Comparison of ENCODE assay signal across 1 cellular context in genomic region chr7:127588019-127588696, GRCh38.
TF ChIP-seq lines count a peak whose summit lies in the region.

Gene ARF5, plus strand, starts transcription at chr7:127588411. Its CDS starts 88 bp downstream, at chr7:127588499.

TF ChIP-seq in HepG2, 621 proteins besides CTCF, POLR2A, EP300 and RAD21 (continued from another document and continues in another):
- TF ChIP-seq TFE3 (CRISPR knock-in tag; IDR thresholded peaks at IDR 0.05), result 0 out of 2 replicates have a peak, but pooled peaks have one; percentile 14
- TF ChIP-seq ZNF530 (CRISPR knock-in tag; IDR thresholded peaks at IDR 0.05; ENCODE audit: low read depth), result no peak
- no peak for TF ChIP-seq RARA (CRISPR knock-in tag; IDR thresholded peaks at IDR 0.05)
- TF ChIP-seq NFE2 (CRISPR knock-in tag; IDR thresholded peaks at IDR 0.05), result no peak
- TF ChIP-seq CHCHD3 (CRISPR knock-in tag; IDR thresholded peaks at IDR 0.05), result no peak
- TF ChIP-seq ZC3H13 (CRISPR knock-in tag; IDR thresholded peaks at IDR 0.05), result no peak
- no peak for TF ChIP-seq SMAD3 (CRISPR knock-in tag; IDR thresholded peaks at IDR 0.05)
- TF ChIP-seq FOXC1 (CRISPR knock-in tag; IDR thresholded peaks at IDR 0.05; ENCODE audit: borderline replicate concordance), result no peak; the same call in 1 of the 2 replicates
- TF ChIP-seq ZNF232 (CRISPR knock-in tag; IDR thresholded peaks at IDR 0.05; ENCODE audit: borderline replicate concordance), result no peak
- no peak for TF ChIP-seq ETV5 (CRISPR knock-in tag; IDR thresholded peaks at IDR 0.05; ENCODE audit: borderline replicate concordance)
- no peak for TF ChIP-seq ZNF234 (CRISPR knock-in tag; conservative IDR thresholded peaks at IDR 0.05)
- no peak for TF ChIP-seq TBL1XR1 (IDR thresholded peaks at IDR 0.05; ENCODE audit: borderline replicate concordance, low read length, partially characterized antibody)
- 0 out of 2 replicates have a peak, but pooled peaks have one; percentile 46 for TF ChIP-seq ZIK1 (CRISPR knock-in tag; IDR thresholded peaks at IDR 0.05; ENCODE audit: borderline replicate concordance, low read depth)
- no peak; the same call in 1 of the 2 replicates for TF ChIP-seq ZMAT3 (CRISPR knock-in tag; conservative IDR thresholded peaks at IDR 0.05)
- TF ChIP-seq, protein P1, sequence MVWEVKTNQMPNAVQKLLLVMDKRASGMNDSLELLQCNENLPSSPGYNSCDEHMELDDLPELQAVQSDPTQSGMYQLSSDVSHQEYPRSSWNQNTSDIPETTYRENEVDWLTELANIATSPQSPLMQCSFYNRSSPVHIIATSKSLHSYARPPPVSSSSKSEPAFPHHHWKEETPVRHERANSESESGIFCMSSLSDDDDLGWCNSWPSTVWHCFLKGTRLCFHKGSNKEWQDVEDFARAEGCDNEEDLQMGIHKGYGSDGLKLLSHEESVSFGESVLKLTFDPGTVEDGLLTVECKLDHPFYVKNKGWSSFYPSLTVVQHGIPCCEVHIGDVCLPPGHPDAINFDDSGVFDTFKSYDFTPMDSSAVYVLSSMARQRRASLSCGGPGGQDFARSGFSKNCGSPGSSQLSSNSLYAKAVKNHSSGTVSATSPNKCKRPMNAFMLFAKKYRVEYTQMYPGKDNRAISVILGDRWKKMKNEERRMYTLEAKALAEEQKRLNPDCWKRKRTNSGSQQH (CRISPR knock-in tag; IDR thresholded peaks at IDR 0.05; ENCODE audit: low read depth), result no peak
- TF ChIP-seq MTA1 (CRISPR knock-in tag; IDR thresholded peaks at IDR 0.05; ENCODE audit: borderline replicate concordance), result peak; percentile 58; the same call in 1 of the 2 replicates
- TF ChIP-seq NR2F6 (IDR thresholded peaks at IDR 0.05), result no peak
- TF ChIP-seq NR2F6 (CRISPR knock-in tag; IDR thresholded peaks at IDR 0.05), result no peak
- TF ChIP-seq NR3C1 (CRISPR knock-in tag; IDR thresholded peaks at IDR 0.05), result no peak
- TF ChIP-seq TCF12 (IDR thresholded peaks at IDR 0.05), result no peak
- 0 out of 2 replicates have a peak, but pooled peaks have one; percentile 44 for TF ChIP-seq TCF12 (CRISPR knock-in tag; IDR thresholded peaks at IDR 0.05)
- TF ChIP-seq JDP2 (CRISPR knock-in tag; IDR thresholded peaks at IDR 0.05; ENCODE audit: borderline replicate concordance), result no peak
- no peak for TF ChIP-seq ZBTB1 (CRISPR knock-in tag; IDR thresholded peaks at IDR 0.05; ENCODE audit: borderline replicate concordance)
- TF ChIP-seq EEA1 (CRISPR knock-in tag; IDR thresholded peaks at IDR 0.05; ENCODE audit: borderline replicate concordance), result no peak
- TF ChIP-seq ZC3H4 (CRISPR knock-in tag; IDR thresholded peaks at IDR 0.05; ENCODE audit: borderline replicate concordance), result no peak
- TF ChIP-seq, protein P2, sequence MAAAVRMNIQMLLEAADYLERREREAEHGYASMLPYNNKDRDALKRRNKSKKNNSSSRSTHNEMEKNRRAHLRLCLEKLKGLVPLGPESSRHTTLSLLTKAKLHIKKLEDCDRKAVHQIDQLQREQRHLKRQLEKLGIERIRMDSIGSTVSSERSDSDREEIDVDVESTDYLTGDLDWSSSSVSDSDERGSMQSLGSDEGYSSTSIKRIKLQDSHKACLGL (CRISPR knock-in tag; IDR thresholded peaks at IDR 0.05), result no peak
- no peak for TF ChIP-seq ZNF746 (CRISPR knock-in tag; IDR thresholded peaks at IDR 0.05)
- TF ChIP-seq ZNF431 (CRISPR knock-in tag; IDR thresholded peaks at IDR 0.05; ENCODE audit: borderline replicate concordance, low read depth), result no peak
- TF ChIP-seq CREB3 (CRISPR knock-in tag; IDR thresholded peaks at IDR 0.05), result no peak
- TF ChIP-seq LCORL (IDR thresholded peaks at IDR 0.05), result no peak
- no peak for TF ChIP-seq LCORL (CRISPR knock-in tag; IDR thresholded peaks at IDR 0.05)
- TF ChIP-seq SNAPC4 (CRISPR knock-in tag; IDR thresholded peaks at IDR 0.05), result no peak
- no peak for TF ChIP-seq FOSL2 (CRISPR knock-in tag; IDR thresholded peaks at IDR 0.05)
- no peak for TF ChIP-seq ZFP1 (CRISPR knock-in tag; IDR thresholded peaks at IDR 0.05)
- TF ChIP-seq YEATS4 (CRISPR knock-in tag; IDR thresholded peaks at IDR 0.05; ENCODE audit: borderline replicate concordance), result 0 out of 2 replicates have a peak, but pooled peaks have one; percentile 30
- TF ChIP-seq ZNF674 (CRISPR knock-in tag; IDR thresholded peaks at IDR 0.05; ENCODE audit: low read depth), result no peak
- no peak for TF ChIP-seq ZFP36 (IDR thresholded peaks at IDR 0.05; ENCODE audit: borderline replicate concordance, low read depth, low read length, partially characterized antibody)
- TF ChIP-seq TEAD2 (CRISPR knock-in tag; IDR thresholded peaks at IDR 0.05), result no peak
- no peak for TF ChIP-seq HNF4A (CRISPR knock-in tag; IDR thresholded peaks at IDR 0.05)
- TF ChIP-seq, protein P3, sequence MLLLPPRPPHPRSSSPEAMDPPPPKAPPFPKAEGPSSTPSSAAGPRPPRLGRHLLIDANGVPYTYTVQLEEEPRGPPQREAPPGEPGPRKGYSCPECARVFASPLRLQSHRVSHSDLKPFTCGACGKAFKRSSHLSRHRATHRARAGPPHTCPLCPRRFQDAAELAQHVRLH (CRISPR knock-in tag; IDR thresholded peaks at IDR 0.05; ENCODE audit: borderline replicate concordance, low read depth), result no peak
- peak; percentile 73; the same call in 1 of the 2 replicates for TF ChIP-seq SP4 (CRISPR knock-in tag; IDR thresholded peaks at IDR 0.05)
- TF ChIP-seq, protein P4, sequence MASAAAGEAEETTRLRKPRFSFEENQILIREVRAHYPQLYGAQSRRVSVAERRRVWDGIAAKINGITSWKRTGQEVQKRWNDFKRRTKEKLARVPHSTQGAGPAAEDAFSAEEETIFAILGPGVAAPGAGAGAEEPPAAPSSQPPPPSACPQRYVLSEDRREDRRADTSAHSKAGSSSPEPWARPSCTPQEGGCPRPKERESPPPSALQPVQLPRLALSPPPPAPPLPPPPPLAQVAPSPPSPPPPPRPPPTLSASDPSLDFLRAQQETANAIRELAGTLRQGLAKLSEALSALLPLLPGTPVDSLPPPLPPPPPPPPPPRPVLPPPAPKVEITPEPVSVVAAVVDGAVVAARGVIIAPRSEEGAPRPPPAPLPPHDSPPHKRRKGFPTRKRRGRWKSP (CRISPR knock-in tag; IDR thresholded peaks at IDR 0.05), result no peak
- TF ChIP-seq RNF2 (conservative IDR thresholded peaks at IDR 0.05; ENCODE audit: low read depth), result no peak
- no peak for TF ChIP-seq RFX3 (CRISPR knock-in tag; IDR thresholded peaks at IDR 0.05)
- no peak for TF ChIP-seq PTBP1 (IDR thresholded peaks at IDR 0.05; ENCODE audit: low read depth, low read length, poor library complexity, severe bottlenecking)
- TF ChIP-seq MXD4 (CRISPR knock-in tag; IDR thresholded peaks at IDR 0.05), result no peak
- no peak for TF ChIP-seq XRCC5 (optimal IDR thresholded peaks at IDR 0.05; ENCODE audit: low read length)
- peak; percentile 53; the same call in 1 of the 2 replicates for TF ChIP-seq POGZ (CRISPR knock-in tag; IDR thresholded peaks at IDR 0.05)
- TF ChIP-seq, protein P5, sequence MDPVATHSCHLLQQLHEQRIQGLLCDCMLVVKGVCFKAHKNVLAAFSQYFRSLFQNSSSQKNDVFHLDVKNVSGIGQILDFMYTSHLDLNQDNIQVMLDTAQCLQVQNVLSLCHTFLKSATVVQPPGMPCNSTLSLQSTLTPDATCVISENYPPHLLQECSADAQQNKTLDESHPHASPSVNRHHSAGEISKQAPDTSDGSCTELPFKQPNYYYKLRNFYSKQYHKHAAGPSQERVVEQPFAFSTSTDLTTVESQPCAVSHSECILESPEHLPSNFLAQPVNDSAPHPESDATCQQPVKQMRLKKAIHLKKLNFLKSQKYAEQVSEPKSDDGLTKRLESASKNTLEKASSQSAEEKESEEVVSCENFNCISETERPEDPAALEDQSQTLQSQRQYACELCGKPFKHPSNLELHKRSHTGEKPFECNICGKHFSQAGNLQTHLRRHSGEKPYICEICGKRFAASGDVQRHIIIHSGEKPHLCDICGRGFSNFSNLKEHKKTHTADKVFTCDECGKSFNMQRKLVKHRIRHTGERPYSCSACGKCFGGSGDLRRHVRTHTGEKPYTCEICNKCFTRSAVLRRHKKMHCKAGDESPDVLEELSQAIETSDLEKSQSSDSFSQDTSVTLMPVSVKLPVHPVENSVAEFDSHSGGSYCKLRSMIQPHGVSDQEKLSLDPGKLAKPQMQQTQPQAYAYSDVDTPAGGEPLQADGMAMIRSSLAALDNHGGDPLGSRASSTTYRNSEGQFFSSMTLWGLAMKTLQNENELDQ (CRISPR knock-in tag; IDR thresholded peaks at IDR 0.05; ENCODE audit: borderline replicate concordance), result no peak
- TF ChIP-seq ZFX (CRISPR knock-in tag; IDR thresholded peaks at IDR 0.05; ENCODE audit: low read depth), result peak; percentile 78
- peak; percentile 41 for TF ChIP-seq GABPA (IDR thresholded peaks at IDR 0.05; ENCODE audit: low read depth, low read length)
- no peak for TF ChIP-seq GABPA (CRISPR knock-in tag; IDR thresholded peaks at IDR 0.05; ENCODE audit: low read depth)
- TF ChIP-seq, protein P6, sequence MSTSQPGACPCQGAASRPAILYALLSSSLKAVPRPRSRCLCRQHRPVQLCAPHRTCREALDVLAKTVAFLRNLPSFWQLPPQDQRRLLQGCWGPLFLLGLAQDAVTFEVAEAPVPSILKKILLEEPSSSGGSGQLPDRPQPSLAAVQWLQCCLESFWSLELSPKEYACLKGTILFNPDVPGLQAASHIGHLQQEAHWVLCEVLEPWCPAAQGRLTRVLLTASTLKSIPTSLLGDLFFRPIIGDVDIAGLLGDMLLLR (CRISPR knock-in tag; IDR thresholded peaks at IDR 0.05), result no peak
- TF ChIP-seq ZBTB38 (CRISPR knock-in tag; IDR thresholded peaks at IDR 0.05), result peak; percentile 67; the same call in 1 of the 2 replicates
- TF ChIP-seq THAP8 (CRISPR knock-in tag; IDR thresholded peaks at IDR 0.05; ENCODE audit: borderline replicate concordance), result no peak
- no peak for TF ChIP-seq TCF7 (IDR thresholded peaks at IDR 0.05; ENCODE audit: low read depth)
- no peak for TF ChIP-seq ETV6 (CRISPR knock-in tag; conservative IDR thresholded peaks at IDR 0.05)
- TF ChIP-seq ZNF17 (CRISPR knock-in tag; IDR thresholded peaks at IDR 0.05), result no peak
- peak; percentile 19; the same call in 1 of the 2 replicates for TF ChIP-seq HOXA5 (CRISPR knock-in tag; IDR thresholded peaks at IDR 0.05)
- no peak for TF ChIP-seq GTF2F1 (IDR thresholded peaks at IDR 0.05; ENCODE audit: low read length)
- TF ChIP-seq THAP11 (CRISPR knock-in tag; IDR thresholded peaks at IDR 0.05), result 0 out of 2 replicates have a peak, but pooled peaks have one; percentile 7
- TF ChIP-seq MED1 (CRISPR knock-in tag; IDR thresholded peaks at IDR 0.05), result no peak
- no peak for TF ChIP-seq ZNF441 (CRISPR knock-in tag; IDR thresholded peaks at IDR 0.05; ENCODE audit: borderline replicate concordance)
- no peak for TF ChIP-seq GATAD1 (CRISPR knock-in tag; IDR thresholded peaks at IDR 0.05)
- TF ChIP-seq GPN1 (CRISPR knock-in tag; IDR thresholded peaks at IDR 0.05; ENCODE audit: borderline replicate concordance), result no peak
- TF ChIP-seq HOXA9 (CRISPR knock-in tag; IDR thresholded peaks at IDR 0.05; ENCODE audit: borderline replicate concordance), result no peak
